ENCODE assay signal across 2 cellular contexts in genomic region chrX:8783100-8784098, GRCh38.
A peak's percentile ranks its signal among the peaks of the same experiment; 100 is the strongest.
TF ChIP-seq lines count a peak whose summit lies in the region.

No MANE protein-coding gene starts in this region.

TF ChIP-seq in A549, 52 proteins besides CTCF, POLR2A, EP300 and RAD21:
- TF ChIP-seq TFCP2L1 (CRISPR knock-in tag; IDR thresholded peaks at IDR 0.05) (no peak), SMC3 (IDR thresholded peaks at IDR 0.05) (0 out of 3 replicates have a peak, but pooled peaks have one; percentile 16)

TF ChIP-seq in GM12878, 131 proteins besides CTCF, POLR2A, EP300 and RAD21:
- TF ChIP-seq PAX5 (IDR thresholded peaks at IDR 0.05; ENCODE audit: borderline replicate concordance, low read depth, low read length): no peak
- no peak for TF ChIP-seq IRF4 (IDR thresholded peaks at IDR 0.05; ENCODE audit: low read depth, low read length)
- peak; percentile 59 for TF ChIP-seq YY1 (IDR thresholded peaks at IDR 0.05; ENCODE audit: low read depth, low read length)
- no peak for TF ChIP-seq ZNF24 (IDR thresholded peaks at IDR 0.05)
TF ChIP-seq in GM12878: peak in this region for 1.
